Comparison of ENCODE assay signal across 9 cellular contexts in the genomic region with DNA sequence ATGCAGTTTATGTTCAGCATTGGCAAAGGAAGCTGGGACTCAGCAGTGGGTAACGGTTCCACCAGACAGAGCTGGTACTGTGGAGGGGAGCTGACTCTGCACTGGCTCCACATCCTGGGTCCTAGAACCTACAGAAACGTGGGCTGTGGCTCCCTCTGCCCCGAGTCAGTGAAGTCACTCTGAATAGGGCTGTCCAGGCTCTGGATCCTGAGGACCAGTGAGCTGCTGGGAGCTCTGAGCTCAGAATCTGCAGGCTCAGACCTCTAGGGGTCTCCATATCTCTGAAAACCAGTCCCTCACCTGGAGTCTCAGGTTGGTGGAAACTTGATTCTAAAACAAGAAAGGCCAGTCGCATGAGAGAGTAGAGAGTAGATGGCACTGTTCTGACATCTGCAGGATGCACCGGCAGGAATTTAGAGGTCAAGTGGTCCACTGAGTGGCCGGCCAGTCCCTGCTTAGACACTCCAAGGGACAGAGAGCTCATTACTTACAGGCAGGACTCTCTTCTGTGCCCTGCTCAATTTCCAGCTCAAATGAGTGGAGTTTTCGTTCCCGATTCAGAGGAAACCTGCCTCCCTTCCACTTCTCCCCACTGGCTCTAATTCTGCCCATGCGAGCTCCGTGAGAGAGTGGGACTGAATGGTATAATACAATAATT. TPM values are rescaled to one million over a fixed set of nuclear protein-coding genes. Genes with fewer than 3 reads are reported as not detected.
A peak's percentile ranks its signal among the peaks of the same experiment; 100 is the strongest.
DNase-seq lines count a peak whose midpoint lies in the region; ATAC-seq and TF ChIP-seq lines count a peak whose summit lies in the region.
"Had no signal": no experiment of that assay in that cellular context is flagged by ENCODE, and none has a peak within 500 bp of the region (broad histone marks: within the 10 kb centered on the region; RNA-seq: fewer than 3 reads in every experiment).

No MANE protein-coding gene starts in this region.

- H3K36me3 Mint-ChIP-seq in neural progenitor cell (no peaks in the 10 kb centered on the region), osteocyte (ENCODE audit: unreplicated experiment) (no peaks in the 10 kb centered on the region)

- no peak overlapping the region for H3K4me3 ChIP-seq in neural progenitor cell
- H3K4me3 ChIP-seq: smooth muscle cell had no signal

- H3K27me3 Mint-ChIP-seq in neural progenitor cell (ENCODE audit: insufficient read depth, low read depth) = peaks cover 8% of the 10 kb centered on the region
- H3K27me3 Mint-ChIP-seq in osteocyte (ENCODE audit: unreplicated experiment) = no peaks in the 10 kb centered on the region

- no peak overlapping the region for H3K27ac Mint-ChIP-seq in neural progenitor cell
- no peak overlapping the region for H3K27ac Mint-ChIP-seq in osteocyte (ENCODE audit: unreplicated experiment)

- no peaks in the 10 kb centered on the region for H3K79me2 ChIP-seq in neural progenitor cell (ENCODE audit: low read depth)

- no peaks in the 10 kb centered on the region for H3F3A ChIP-seq in neural progenitor cell (ENCODE audit: low read depth)

- H3K4me3 Mint-ChIP-seq in neural progenitor cell (no peak overlapping the region), osteocyte (ENCODE audit: unreplicated experiment) (no peak overlapping the region)

- no peak for ATAC-seq in HG02763 (IDR thresholded peaks at IDR 0.05; ENCODE audit: unreplicated experiment)

- no peak overlapping the region for H2AFZ ChIP-seq in neural progenitor cell (replicated peaks)

- H3K9me3 ChIP-seq in neural progenitor cell (ENCODE audit: low read depth) = no peaks in the 10 kb centered on the region

- H3K27ac ChIP-seq in neural progenitor cell = no peak overlapping the region

- H3K9me3 Mint-ChIP-seq in neural progenitor cell (no peaks in the 10 kb centered on the region), osteocyte (ENCODE audit: unreplicated experiment) (peaks cover 4% of the 10 kb centered on the region)

- no peak overlapping the region for H3K9ac ChIP-seq in neural progenitor cell

- peak; percentile 21 for DNase-seq in NAMALWA (ENCODE audit: low spot score)
- DNase-seq in cerebellum (ENCODE audit: low spot score) = peak; percentile 62
- peak; percentile 74 for DNase-seq in neural progenitor cell (ENCODE audit: low spot score)
- DNase-seq in osteocyte (ENCODE audit: extremely low spot score, unreplicated experiment) = no peak
- DNase-seq in activated T-cell treated with anti-CD3 and anti-CD28 coated beads, Interleukin-2, amount 50 U/mL, for 1 hour = no peak
- DNase-seq: NCI-H1694 treated with DMSO at 0.1 percent for 48 hours had no signal

- no peaks in the 10 kb centered on the region for H3K27me3 ChIP-seq in neural progenitor cell

- TF ChIP-seq CTCF in GM12874 (IDR thresholded peaks at IDR 0.05; ENCODE audit: insufficient read depth, low read depth, low read length) (peak; percentile 50; the same call in 1 of the 2 replicates), neural progenitor cell (IDR thresholded peaks at IDR 0.05) (peak; percentile 59), osteocyte (IDR thresholded peaks at IDR 0.05) (no peak)

- H3K4me2 ChIP-seq in neural progenitor cell = no peak overlapping the region
- H3K4me2 ChIP-seq: smooth muscle cell had no signal

- H3K4me1 Mint-ChIP-seq in neural progenitor cell = no peaks in the 10 kb centered on the region
- H3K4me1 Mint-ChIP-seq in osteocyte (ENCODE audit: unreplicated experiment) = peaks cover 20% of the 10 kb centered on the region

- H3K36me3 ChIP-seq in neural progenitor cell = no peaks in the 10 kb centered on the region

- H4K20me1 ChIP-seq in neural progenitor cell (ENCODE audit: low read depth) = no peaks in the 10 kb centered on the region

- H3K4me1 ChIP-seq in neural progenitor cell = no peaks in the 10 kb centered on the region

RNA-seq across cellular contexts. Expression of a gene that starts 18.6 kb away (rescaled TPM):
- total RNA-seq in cerebellum (0.54 TPM), neural progenitor cell (ENCODE audit: low replicate concordance) (0.06 TPM in 1 of 2 replicates, not detected in the other), osteocyte (not detected in 2 replicates)

RNA-seq across cellular contexts. Expression of a gene that starts 31.9 kb away (rescaled TPM):
- total RNA-seq in cerebellum (137 TPM), neural progenitor cell (ENCODE audit: low replicate concordance) (134 and 203 TPM in 2 replicates), osteocyte (59.8 and 60.4 TPM in 2 replicates)

Comparison
In these comparisons a context has a peak if more than half of its experiments do, and no peak if none do; other contexts are left out.
1. DNase-seq: peak in NAMALWA (single experiment), cerebellum (single experiment) and neural progenitor cell (single experiment); none in osteocyte (single experiment) and activated T-cell treated with anti-CD3 and anti-CD28 coated beads, Interleukin-2, amount 50 U/mL, for 1 hour (single experiment).